32 cellular contexts compared by ENCODE assay signal in the genomic region with DNA sequence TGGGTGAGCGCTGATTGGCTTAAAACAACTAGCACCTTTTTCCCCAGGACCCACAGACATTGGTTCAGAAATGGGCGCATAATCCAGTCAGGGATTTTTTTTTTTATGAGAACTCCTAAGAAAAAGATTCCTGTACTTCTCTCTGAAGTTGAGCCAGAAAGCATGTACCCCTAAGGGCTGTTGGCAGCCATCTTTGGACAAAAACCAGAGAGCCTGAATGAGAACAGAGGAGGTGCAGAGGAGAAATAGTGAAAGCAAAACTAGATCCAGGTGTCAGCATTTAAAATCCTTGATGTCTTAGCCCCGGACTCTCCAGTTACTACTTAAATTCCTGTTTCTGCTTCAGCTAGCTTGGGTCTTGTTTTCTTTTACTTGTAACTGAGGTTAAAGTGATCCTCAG. TPM values are rescaled to one million over a fixed set of nuclear protein-coding genes. Genes with fewer than 3 reads are reported as not detected.
A peak's percentile ranks its signal among the peaks of the same experiment; 100 is the strongest.
DNase-seq lines count a peak whose midpoint lies in the region; ATAC-seq and TF ChIP-seq lines count a peak whose summit lies in the region.
"Had no signal": no experiment of that assay in that cellular context is flagged by ENCODE, and none has a peak within 500 bp of the region (broad histone marks: within the 10 kb centered on the region; RNA-seq: fewer than 3 reads in every experiment).

No MANE protein-coding gene starts in this region.

- peak overlapping the region; percentile 15 for H3K27ac Mint-ChIP-seq in T-helper 2 cell treated with Interferon-gamma antibody and Interleukin-4, amounts not matched to agents 5 μg/mL and 100 μg/mL, for 36 hours
- H3K27ac Mint-ChIP-seq in activated T-helper 1 cell treated with anti-CD3 and anti-CD28 coated beads, Interleukin-12 subunit alpha, Interleukin-12 subunit beta, Interleukin-2, Interleukin-4 antibody, amounts not matched to agents 30 ng/mL and 10 ng/mL and 1 ng/mL, durations not matched to agents 14 hours and 24 hours and 36 hours = peak overlapping the region; percentile 45
- H3K27ac Mint-ChIP-seq in natural killer cell treated with Interleukin-12 subunit alpha and Interleukin-12 subunit beta and Interleukin-15 and Interleukin-18, amount 100 ng/mL, for 72 hours = peak overlapping the region; percentile 97 to 99
- no peak overlapping the region for H3K27ac Mint-ChIP-seq in Calu3 (ENCODE audit: unreplicated experiment)
- H3K27ac Mint-ChIP-seq: activated naive CD4-positive, alpha-beta T cell treated with anti-CD3 and anti-CD28 coated beads, Interleukin-2, amount 10 ng/mL, durations not matched to agents 7 days and 5 days had no signal

- H3K4me3 Mint-ChIP-seq in T-helper 2 cell treated with Interferon-gamma antibody and Interleukin-4, amounts not matched to agents 5 μg/mL and 100 μg/mL, for 36 hours = peak overlapping the region; percentile 72
- peak overlapping the region; percentile 96 for H3K4me3 Mint-ChIP-seq in activated T-helper 1 cell treated with anti-CD3 and anti-CD28 coated beads, Interleukin-12 subunit alpha, Interleukin-12 subunit beta, Interleukin-2, Interleukin-4 antibody, amounts not matched to agents 30 ng/mL and 10 ng/mL and 1 ng/mL, durations not matched to agents 14 hours and 24 hours and 36 hours
- H3K4me3 Mint-ChIP-seq in natural killer cell treated with Interleukin-12 subunit alpha and Interleukin-12 subunit beta and Interleukin-15 and Interleukin-18, amount 100 ng/mL, for 72 hours = peak overlapping the region; percentile 96
- H3K4me3 Mint-ChIP-seq in Calu3 (ENCODE audit: low read depth, unreplicated experiment) = no peak overlapping the region
- H3K4me3 Mint-ChIP-seq: activated naive CD4-positive, alpha-beta T cell treated with anti-CD3 and anti-CD28 coated beads, Interleukin-2, amount 10 ng/mL, durations not matched to agents 7 days and 5 days; CD14-positive monocyte had no signal

- intact Hi-C loops in activated T-helper 1 cell treated with anti-CD3 and anti-CD28 coated beads, Interleukin-12 subunit alpha, Interleukin-12 subunit beta, Interleukin-2, Interleukin-4 antibody, amounts not matched to agents 30 ng/mL and 10 ng/mL and 1 ng/mL, durations not matched to agents 14 hours and 24 hours and 36 hours (cut with micrococcal nuclease) = loop anchor here (5.0 to 10.0 kb wide), 2 partner anchors 555 to 727 kb away; partner anchors contain the start of genes AP4E1, DTWD1 and FAM227B
- intact Hi-C loops in Calu3 (cut with micrococcal nuclease; ENCODE audit: unreplicated experiment) = loop anchor here (5.0 to 10.0 kb wide), 2 partner anchors 77 to 135 kb away; no protein-coding TSS in a partner anchor

- H3K36me3 Mint-ChIP-seq in T-helper 2 cell treated with Interferon-gamma antibody and Interleukin-4, amounts not matched to agents 5 μg/mL and 100 μg/mL, for 36 hours (ENCODE audit: low read depth) = peaks cover 2% of the 10 kb centered on the region
- H3K36me3 Mint-ChIP-seq in activated T-helper 1 cell treated with anti-CD3 and anti-CD28 coated beads, Interleukin-12 subunit alpha, Interleukin-12 subunit beta, Interleukin-2, Interleukin-4 antibody, amounts not matched to agents 30 ng/mL and 10 ng/mL and 1 ng/mL, durations not matched to agents 14 hours and 24 hours and 36 hours (ENCODE audit: low read depth) = peaks cover 10% of the 10 kb centered on the region
- H3K36me3 Mint-ChIP-seq in natural killer cell treated with Interleukin-12 subunit alpha and Interleukin-12 subunit beta and Interleukin-15 and Interleukin-18, amount 100 ng/mL, for 72 hours = peaks cover 14% of the 10 kb centered on the region
- H3K36me3 Mint-ChIP-seq in Calu3 (ENCODE audit: insufficient read depth, unreplicated experiment) = peaks cover 14% of the 10 kb centered on the region
- H3K36me3 Mint-ChIP-seq: activated naive CD4-positive, alpha-beta T cell treated with anti-CD3 and anti-CD28 coated beads, Interleukin-2, amount 10 ng/mL, durations not matched to agents 7 days and 5 days; CD14-positive monocyte had no signal

- H3K4me1 Mint-ChIP-seq in T-helper 2 cell treated with Interferon-gamma antibody and Interleukin-4, amounts not matched to agents 5 μg/mL and 100 μg/mL, for 36 hours (ENCODE audit: low read depth) = peaks cover 43% of the 10 kb centered on the region
- peaks cover 56% of the 10 kb centered on the region for H3K4me1 Mint-ChIP-seq in activated T-helper 1 cell treated with anti-CD3 and anti-CD28 coated beads, Interleukin-12 subunit alpha, Interleukin-12 subunit beta, Interleukin-2, Interleukin-4 antibody, amounts not matched to agents 30 ng/mL and 10 ng/mL and 1 ng/mL, durations not matched to agents 14 hours and 24 hours and 36 hours (ENCODE audit: low read depth)
- H3K4me1 Mint-ChIP-seq in natural killer cell treated with Interleukin-12 subunit alpha and Interleukin-12 subunit beta and Interleukin-15 and Interleukin-18, amount 100 ng/mL, for 72 hours (ENCODE audit: low read depth in 2 of 2) = peaks cover 67 to 73% of the 10 kb centered on the region in 2 donors
- H3K4me1 Mint-ChIP-seq in Calu3 (ENCODE audit: low read depth, unreplicated experiment) = peaks cover 18% of the 10 kb centered on the region

- DNase-seq in T-helper 2 cell treated with Interferon-gamma antibody and Interleukin-4, amounts not matched to agents 5 μg/mL and 100 μg/mL, for 36 hours (ENCODE audit: low spot score) = no peak
- DNase-seq in T-helper 2 cell = no peak
- peak; percentile 14 for DNase-seq in G401 (ENCODE audit: low spot score)
- DNase-seq in activated T-helper 1 cell treated with anti-CD3 and anti-CD28 coated beads, Interleukin-12 subunit alpha, Interleukin-12 subunit beta, Interleukin-2, Interleukin-4 antibody, amounts not matched to agents 30 ng/mL and 10 ng/mL and 1 ng/mL, durations not matched to agents 14 hours and 24 hours and 36 hours (ENCODE audit: low spot score) = no peak
- no peak for DNase-seq in natural killer cell treated with Interleukin-12 subunit alpha and Interleukin-12 subunit beta and Interleukin-15 and Interleukin-18, amount 100 ng/mL, for 72 hours (ENCODE audit: low spot score)
- DNase-seq in midbrain (lab: John Stamatoyannopoulos, UW) = no peak
- no peak for DNase-seq in Calu3
- DNase-seq: 8988T; activated CD4-positive, CD25-positive, alpha-beta regulatory T cell treated with anti-CD3 and anti-CD28 coated beads, Interleukin-2, amount 50 U/mL, for 72 hours; activated naive CD4-positive, alpha-beta T cell treated with anti-CD3 and anti-CD28 coated beads, Interleukin-2, amount 10 ng/mL, durations not matched to agents 7 days and 5 days; activated T-cell treated with anti-CD3 and anti-CD28 coated beads, Interleukin-2, amount 50 U/mL, for 48 hours; brain microvascular endothelial cell; DMS79 treated with DMSO at 0.1 percent for 48 hours; esophagus squamous epithelium; foreskin keratinocyte; GF-D8; heart left ventricle; IMR-90; naive thymus-derived CD4-positive, alpha-beta T cell; NCI-H1105; NCI-H1930; NCI-H2171 treated with DMSO at 0.1 percent for 48 hours; NCI-H510A treated with DMSO at 0.1 percent for 48 hours; ovary; PC-3; retina; stimulated activated naive CD4-positive, alpha-beta T cell; upper lobe of left lung had no signal

- CTCF ChIA-PET in Calu3 (lab: Charles Lee) = no interaction called here

- no peaks in the 10 kb centered on the region for H3K27me3 Mint-ChIP-seq in T-helper 2 cell treated with Interferon-gamma antibody and Interleukin-4, amounts not matched to agents 5 μg/mL and 100 μg/mL, for 36 hours (ENCODE audit: low read depth)
- H3K27me3 Mint-ChIP-seq in activated T-helper 1 cell treated with anti-CD3 and anti-CD28 coated beads, Interleukin-12 subunit alpha, Interleukin-12 subunit beta, Interleukin-2, Interleukin-4 antibody, amounts not matched to agents 30 ng/mL and 10 ng/mL and 1 ng/mL, durations not matched to agents 14 hours and 24 hours and 36 hours (ENCODE audit: insufficient read depth) = no peaks in the 10 kb centered on the region
- no peaks in the 10 kb centered on the region for H3K27me3 Mint-ChIP-seq in natural killer cell treated with Interleukin-12 subunit alpha and Interleukin-12 subunit beta and Interleukin-15 and Interleukin-18, amount 100 ng/mL, for 72 hours
- H3K27me3 Mint-ChIP-seq in Calu3 (ENCODE audit: unreplicated experiment) = no peaks in the 10 kb centered on the region

- no peak for TF ChIP-seq CTCF in Calu3 (IDR thresholded peaks at IDR 0.05; ENCODE audit: unreplicated experiment)

- ATAC-seq in natural killer cell treated with Interleukin-12 subunit alpha and Interleukin-12 subunit beta and Interleukin-15 and Interleukin-18, amount 100 ng/mL, for 72 hours = no peak
- ATAC-seq in GM18873 (IDR thresholded peaks at IDR 0.05; ENCODE audit: low FRiP score, unreplicated experiment) = no peak
- ATAC-seq: foreskin keratinocyte; heart left ventricle; naive thymus-derived CD4-positive, alpha-beta T cell; PC-3; Right ventricle myocardium inferior had no signal

- H3K9me3 Mint-ChIP-seq in T-helper 2 cell treated with Interferon-gamma antibody and Interleukin-4, amounts not matched to agents 5 μg/mL and 100 μg/mL, for 36 hours = no peaks in the 10 kb centered on the region
- H3K9me3 Mint-ChIP-seq in activated T-helper 1 cell treated with anti-CD3 and anti-CD28 coated beads, Interleukin-12 subunit alpha, Interleukin-12 subunit beta, Interleukin-2, Interleukin-4 antibody, amounts not matched to agents 30 ng/mL and 10 ng/mL and 1 ng/mL, durations not matched to agents 14 hours and 24 hours and 36 hours = peaks cover 9% of the 10 kb centered on the region
- no peaks in the 10 kb centered on the region for H3K9me3 Mint-ChIP-seq in natural killer cell treated with Interleukin-12 subunit alpha and Interleukin-12 subunit beta and Interleukin-15 and Interleukin-18, amount 100 ng/mL, for 72 hours
- no peaks in the 10 kb centered on the region for H3K9me3 Mint-ChIP-seq in Calu3 (ENCODE audit: low read depth, unreplicated experiment)
- H3K9me3 Mint-ChIP-seq: activated naive CD4-positive, alpha-beta T cell treated with anti-CD3 and anti-CD28 coated beads, Interleukin-2, amount 10 ng/mL, durations not matched to agents 7 days and 5 days had no signal

- BruUV-seq in Calu3 (replicated peaks; lab: Mats Ljungman, UMichigan) = no TSS peak

- in situ Hi-C loops in G401 (cut with HindIII; ENCODE audit: low sequenced_read_pairs) = no loop called here

RNA-seq across cellular contexts. Expression of gene SLC27A2, which starts 1.9 kb away (rescaled TPM):
- 0.06 TPM in 1 of 2 replicates, not detected in the other for total RNA-seq in G401 (2014; rRNA removed; shearing (Covaris generic))
- 78.0 and 78.7 TPM in 2 replicates for total RNA-seq in activated T-helper 1 cell treated with anti-CD3 and anti-CD28 coated beads, Interleukin-12 subunit alpha, Interleukin-12 subunit beta, Interleukin-2, Interleukin-4 antibody, amounts not matched to agents 30 ng/mL and 10 ng/mL and 1 ng/mL, durations not matched to agents 14 hours and 24 hours and 36 hours
- 10 to 100 TPM; 72.6 to 77.6 TPM for total RNA-seq in natural killer cell treated with Interleukin-12 subunit alpha and Interleukin-12 subunit beta and Interleukin-15 and Interleukin-18, amount 100 ng/mL, for 72 hours
- 13.1 and 14.0 TPM in 2 replicates for total RNA-seq in Calu3 (2022)
- total RNA-seq: chondrocyte, Right ventricle myocardium inferior had no signal

Comparison
In these comparisons a context has a peak if more than half of its experiments do, and no peak if none do; other contexts are left out.
1. RNA of gene SLC27A2, which starts 1.9 kb away (total RNA-seq): 78.0 to 78.7 TPM in activated T-helper 1 cell treated with anti-CD3 and anti-CD28 coated beads, Interleukin-12 subunit alpha, Interleukin-12 subunit beta, Interleukin-2, Interleukin-4 antibody, amounts not matched to agents 30 ng/mL and 10 ng/mL and 1 ng/mL, durations not matched to agents 14 hours and 24 hours and 36 hours, 72.6 to 77.6 TPM in natural killer cell treated with Interleukin-12 subunit alpha and Interleukin-12 subunit beta and Interleukin-15 and Interleukin-18, amount 100 ng/mL, for 72 hours and 13.1 to 14.0 TPM in Calu3; 0.06 TPM in G401; every median in the first group is over 10 times any median in the second.